In the genomic region with DNA sequence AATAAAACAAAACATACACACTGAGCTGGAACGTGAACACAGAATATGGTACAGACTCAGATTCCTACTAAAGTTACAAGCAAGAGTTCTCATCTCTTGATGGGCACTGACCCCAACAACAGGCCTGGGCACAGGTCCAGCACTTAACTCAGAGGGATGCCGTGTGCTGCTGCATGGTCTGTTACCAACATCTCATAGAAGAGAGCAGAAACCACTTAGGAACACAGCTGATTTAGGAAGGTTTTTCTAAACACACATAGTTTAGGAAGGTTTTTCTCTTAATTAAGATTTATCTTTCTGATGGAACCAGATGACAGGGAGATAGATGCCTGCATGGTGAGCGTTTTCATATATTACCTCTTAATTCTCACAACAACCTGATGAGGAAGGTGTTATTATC, we compare ENCODE assay signal across 8 cellular contexts. TPM values are rescaled to one million over a fixed set of nuclear protein-coding genes. Genes with fewer than 3 reads are reported as not detected.
A peak's percentile ranks its signal among the peaks of the same experiment; 100 is the strongest.
DNase-seq lines count a peak whose midpoint lies in the region; ATAC-seq and TF ChIP-seq lines count a peak whose summit lies in the region.

No MANE protein-coding gene starts in this region.

- no peaks in the 10 kb centered on the region for H3K9me2 ChIP-seq in Loucy (replicated peaks; ENCODE audit: low read depth, low read length)

- no peaks in the 10 kb centered on the region for H3K9me3 Mint-ChIP-seq in activated CD8-positive, alpha-beta T cell treated with anti-CD3 and anti-CD28 coated beads, Interleukin-2, amount 10 ng/mL, durations not matched to agents 7 days and 5 days (ENCODE audit: insufficient read depth)

- H3K36me3 ChIP-seq in Loucy (ENCODE audit: insufficient read depth, low read length): 0 out of 2 replicates have a peak, but pooled peaks cover 2% of the 10 kb centered on the region

- H3K4me1 ChIP-seq in Loucy (ENCODE audit: insufficient read depth, low read length, poor library complexity, severe bottlenecking): peaks cover 54% of the 10 kb centered on the region

- H3K4me3 Mint-ChIP-seq in activated CD8-positive, alpha-beta T cell treated with anti-CD3 and anti-CD28 coated beads, Interleukin-2, amount 10 ng/mL, durations not matched to agents 7 days and 5 days: peak overlapping the region; percentile 66

- DNase-seq in DMS 273 (lab: John Stamatoyannopoulos, UW; ENCODE audit: unreplicated experiment): peak; percentile 82
- no peak for DNase-seq in activated CD8-positive, alpha-beta T cell treated with anti-CD3 and anti-CD28 coated beads, Interleukin-2, amount 10 ng/mL, durations not matched to agents 7 days and 5 days
- DNase-seq in islet precursor cell: peak; percentile 52
- DNase-seq in NCI-H187 treated with DMSO at 0.1 percent for 48 hours (lab: John Stamatoyannopoulos, UW): no peak
- no peak for DNase-seq in posterior vena cava (ENCODE audit: low spot score)

- peaks cover 47% of the 10 kb centered on the region for H3K4me1 Mint-ChIP-seq in activated CD8-positive, alpha-beta T cell treated with anti-CD3 and anti-CD28 coated beads, Interleukin-2, amount 10 ng/mL, durations not matched to agents 7 days and 5 days (ENCODE audit: low read depth)

- H3K27ac Mint-ChIP-seq in activated CD8-positive, alpha-beta T cell treated with anti-CD3 and anti-CD28 coated beads, Interleukin-2, amount 10 ng/mL, durations not matched to agents 7 days and 5 days: no peak overlapping the region

- no peaks in the 10 kb centered on the region; the same call in 1 of the 2 replicates for H3F3A ChIP-seq in Loucy (ENCODE audit: low read depth)

- peak overlapping the region; percentile 96 for H3K4me2 ChIP-seq in Loucy (ENCODE audit: low read depth, low read length, poor library complexity, severe bottlenecking)

- no peaks in the 10 kb centered on the region for H3K9me3 ChIP-seq in Loucy (ENCODE audit: insufficient read depth, low read depth, low read length)

- ATAC-seq in activated CD8-positive, alpha-beta T cell treated with anti-CD3 and anti-CD28 coated beads, Interleukin-2, amount 10 ng/mL, durations not matched to agents 7 days and 5 days: no peak
- ATAC-seq in GM19351 (IDR thresholded peaks at IDR 0.05; ENCODE audit: unreplicated experiment) (no peak), GM19035 (IDR thresholded peaks at IDR 0.05; ENCODE audit: unreplicated experiment) (no peak)

- peaks cover 25% of the 10 kb centered on the region for H4K20me1 ChIP-seq in Loucy (ENCODE audit: insufficient read depth, low read length, poor library complexity, severe bottlenecking)

- CTCF ChIA-PET in activated CD8-positive, alpha-beta T cell treated with anti-CD3 and anti-CD28 coated beads, Interleukin-2, amount 10 ng/mL, durations not matched to agents 7 days and 5 days (lab: Charles Lee): interaction anchor here (0.9 kb wide), 1 partner anchor 29 kb away, joined by 3 read pairs; a partner anchor contains a TSS

- peak overlapping the region; percentile 70 for H3K9ac ChIP-seq in Loucy (ENCODE audit: low read depth, low read length, poor library complexity, severe bottlenecking)

- H3K36me3 Mint-ChIP-seq in activated CD8-positive, alpha-beta T cell treated with anti-CD3 and anti-CD28 coated beads, Interleukin-2, amount 10 ng/mL, durations not matched to agents 7 days and 5 days (ENCODE audit: low read depth): peaks cover 11% of the 10 kb centered on the region

- no peak for TF ChIP-seq CTCF in Loucy (conservative IDR thresholded peaks at IDR 0.05; ENCODE audit: low read length)

- POLR2A ChIA-PET in activated CD8-positive, alpha-beta T cell treated with anti-CD3 and anti-CD28 coated beads, Interleukin-2, amount 10 ng/mL, durations not matched to agents 7 days and 5 days (lab: Charles Lee): interaction anchor here (1.0 kb wide), 1 partner anchor 28 kb away, joined by 4 read pairs; a partner anchor contains a TSS

- intact Hi-C loops in posterior vena cava (cut with DNase I): no loop called here

- H3K79me2 ChIP-seq in Loucy (ENCODE audit: insufficient read depth, low read length): peaks cover 50% of the 10 kb centered on the region

- H3K27me3 ChIP-seq in Loucy (ENCODE audit: insufficient read depth, low read length, poor library complexity, severe bottlenecking): no peaks in the 10 kb centered on the region

- peaks cover 10% of the 10 kb centered on the region for H3K27me3 Mint-ChIP-seq in activated CD8-positive, alpha-beta T cell treated with anti-CD3 and anti-CD28 coated beads, Interleukin-2, amount 10 ng/mL, durations not matched to agents 7 days and 5 days (ENCODE audit: low read depth)

- H2AFZ ChIP-seq in Loucy (ENCODE audit: low read length): no peak overlapping the region

- H3K4me3 ChIP-seq in Loucy (ENCODE audit: low read length, poor library complexity, severe bottlenecking): peak overlapping the region; percentile 90

RNA-seq across cellular contexts. Expression of a gene that starts 1.5 kb away (rescaled TPM):
- 10 to 100 TPM; 18.8 to 21.7 TPM for total RNA-seq in activated CD8-positive, alpha-beta T cell treated with anti-CD3 and anti-CD28 coated beads, Interleukin-2, amount 10 ng/mL, durations not matched to agents 7 days and 5 days
- total RNA-seq in posterior vena cava: 10 to 100 TPM in 1 of 2 donors, 1 to 10 TPM in 1; 9.7 to 16.8 TPM

RNA-seq across cellular contexts. Expression of a gene that starts 28.7 kb away (rescaled TPM):
- total RNA-seq in activated CD8-positive, alpha-beta T cell treated with anti-CD3 and anti-CD28 coated beads, Interleukin-2, amount 10 ng/mL, durations not matched to agents 7 days and 5 days: 10 to 100 TPM; 67.6 to 72.1 TPM
- 10 to 100 TPM; 48.3 to 77.8 TPM for total RNA-seq in posterior vena cava

Comparison
In these comparisons a context has a peak if more than half of its experiments do, and no peak if none do; other contexts are left out.
1. DNase-seq: peak in DMS 273 (single experiment) and islet precursor cell (single experiment); none in activated CD8-positive, alpha-beta T cell treated with anti-CD3 and anti-CD28 coated beads, Interleukin-2, amount 10 ng/mL, durations not matched to agents 7 days and 5 days (single experiment), NCI-H187 treated with DMSO at 0.1 percent for 48 hours (single experiment) and posterior vena cava (single experiment).